Comparison of ENCODE assay signal across 16 cellular contexts in the genomic region with DNA sequence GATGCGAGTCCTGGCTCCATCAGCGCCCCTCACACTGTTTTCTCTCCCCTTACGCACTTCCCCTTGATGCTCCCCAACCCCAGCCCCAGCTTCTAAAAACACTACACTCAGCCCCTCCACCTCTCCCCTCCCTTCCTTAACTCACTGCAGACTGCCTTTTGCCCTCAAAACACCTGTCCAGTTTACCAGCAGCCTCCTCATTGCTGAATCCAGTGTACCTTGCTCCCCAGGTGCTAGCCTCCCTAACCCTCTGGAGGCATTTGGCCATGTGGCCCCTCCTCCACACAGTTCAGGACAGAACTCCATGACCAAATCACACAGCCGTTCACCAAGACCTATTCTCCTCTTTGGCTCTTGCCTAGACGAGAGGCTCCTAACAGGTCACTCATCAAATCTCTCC. TPM values are rescaled to one million over a fixed set of nuclear protein-coding genes. Genes with fewer than 3 reads are reported as not detected.
DNase-seq lines count a peak whose midpoint lies in the region; ATAC-seq, FAIRE-seq and TF ChIP-seq lines count a peak whose summit lies in the region.
"Had no signal": no experiment of that assay in that cellular context is flagged by ENCODE, and none has a peak within 500 bp of the region (broad histone marks: within the 10 kb centered on the region; RNA-seq: fewer than 3 reads in every experiment).

No MANE protein-coding gene starts in this region.

- peaks cover 2% of the 10 kb centered on the region for H3K4me1 Mint-ChIP-seq in astrocyte (ENCODE audit: low read depth, unreplicated experiment)
- peaks cover 26% of the 10 kb centered on the region for H3K4me1 Mint-ChIP-seq in neural progenitor cell

- no peak for TF ChIP-seq EP300 in HepG2 (IDR thresholded peaks at IDR 0.05; ENCODE audit: low read depth in 2 of 2, low read length in 2 of 2)
- no peak for TF ChIP-seq EP300 in HepG2 (CRISPR knock-in tag; IDR thresholded peaks at IDR 0.05; ENCODE audit: borderline replicate concordance)

- intact Hi-C loops in HepG2 (cut with micrococcal nuclease; ENCODE audit: unreplicated experiment) (no loop called here), right lobe of liver (cut with DNase I) (loop anchor here in 1 of 2 donors (10.0 kb wide), 1 partner anchor 154 kb away; no protein-coding TSS in a partner anchor)

- CTCF ChIA-PET in HepG2 (lab: Yijun Ruan, JAX; ENCODE audit: low intra/inter-chr PET ratio, low total read pairs): no interaction called here

- H3K9ac ChIP-seq in HepG2 (ENCODE audit: insufficient read depth, low read depth, low read length) (no peak overlapping the region), astrocyte (ENCODE audit: low read length) (no peak overlapping the region), neural progenitor cell (no peak overlapping the region)

- no peak overlapping the region for H3K27ac Mint-ChIP-seq in astrocyte (ENCODE audit: unreplicated experiment)
- H3K27ac Mint-ChIP-seq in neural progenitor cell: no peak overlapping the region
- H3K27ac Mint-ChIP-seq: CD14-positive monocyte; CD8-positive, alpha-beta T cell had no signal

- H3K27ac ChIP-seq in HepG2 (ENCODE audit: extremely low read length, insufficient read depth, low read length) (no peak overlapping the region), right lobe of liver (no peak overlapping the region), astrocyte (ENCODE audit: low read depth, low read length) (no peak overlapping the region), neural progenitor cell (no peak overlapping the region)

- peaks cover 38% of the 10 kb centered on the region for H3K27me3 Mint-ChIP-seq in astrocyte (ENCODE audit: low read depth, unreplicated experiment)
- H3K27me3 Mint-ChIP-seq in neural progenitor cell (ENCODE audit: insufficient read depth, low read depth): peaks cover 29% of the 10 kb centered on the region

- peaks cover 0 to 8% of the 10 kb centered on the region in 2 experiments; a peak in 4 of 5 replicates for H3K36me3 ChIP-seq in HepG2 (replicated peaks in 1 of 2; ENCODE audit: control insufficient read depth in 1 of 2, insufficient read depth in 2 of 2, low read length in 2 of 2)
- no peaks in the 10 kb centered on the region for H3K36me3 ChIP-seq in right lobe of liver
- no peaks in the 10 kb centered on the region for H3K36me3 ChIP-seq in astrocyte (ENCODE audit: insufficient read depth, low read length)
- no peaks in the 10 kb centered on the region for H3K36me3 ChIP-seq in neural progenitor cell

- no TSS peak for BruUV-seq in HepG2 (replicated peaks; lab: Mats Ljungman, UMichigan)

- H3K27me3 ChIP-seq in HepG2 (ENCODE audit: control insufficient read depth in 1 of 2, insufficient read depth in 2 of 2, low read length in 2 of 2): no peaks in the 10 kb centered on the region
- no peaks in the 10 kb centered on the region for H3K27me3 ChIP-seq in right lobe of liver
- peaks cover 20% of the 10 kb centered on the region for H3K27me3 ChIP-seq in astrocyte (ENCODE audit: insufficient read depth, low read length)
- peaks cover 69% of the 10 kb centered on the region for H3K27me3 ChIP-seq in neural progenitor cell

- no peaks in the 10 kb centered on the region for H3K79me2 ChIP-seq in HepG2 (ENCODE audit: insufficient read depth, low read length)
- H3K79me2 ChIP-seq in astrocyte (ENCODE audit: insufficient read depth, low read length): no peaks in the 10 kb centered on the region
- H3K79me2 ChIP-seq in neural progenitor cell (ENCODE audit: low read depth): no peaks in the 10 kb centered on the region

- H3F3A ChIP-seq in neural progenitor cell (ENCODE audit: low read depth): peaks cover 49% of the 10 kb centered on the region

- WGBS in HepG2 (ENCODE audit: low lambda C conversion rate): 52% methylated on average over 5 of the region's 5 CpGs
- 70% methylated on average over 4 of the region's 5 CpGs for WGBS in right lobe of liver (ENCODE audit: insufficient coverage, low coverage, low lambda C conversion rate, missing lambda C conversion rate)

- TF ChIP-seq CTCF in HepG2 (CRISPR knock-in tag; IDR thresholded peaks at IDR 0.05) (no peak), right lobe of liver (IDR thresholded peaks at IDR 0.05) (no peak), astrocyte (IDR thresholded peaks at IDR 0.05; ENCODE audit: insufficient read depth, low read depth, low read length) (no peak), neural progenitor cell (IDR thresholded peaks at IDR 0.05) (no peak)

- TF ChIP-seq RAD21 in HepG2 (CRISPR knock-in tag; IDR thresholded peaks at IDR 0.05): no peak

- H2AFZ ChIP-seq in HepG2 (ENCODE audit: low read length): no peak overlapping the region
- no peak overlapping the region for H2AFZ ChIP-seq in astrocyte (ENCODE audit: low read depth, low read length)
- H2AFZ ChIP-seq in neural progenitor cell (replicated peaks): no peak overlapping the region

- H3K4me3 Mint-ChIP-seq in astrocyte (ENCODE audit: unreplicated experiment) (peak overlapping the region; percentile 50), neural progenitor cell (peak overlapping the region; percentile 71)
- H3K4me3 Mint-ChIP-seq: CD8-positive, alpha-beta T cell had no signal

- TF ChIP-seq POLR2A in HepG2 (IDR thresholded peaks at IDR 0.05; ENCODE audit: insufficient read depth in 1 of 2, low read depth in 2 of 2, low read length in 2 of 2) (no peak), right lobe of liver (IDR thresholded peaks at IDR 0.05) (no peak)

- H4K20me1 ChIP-seq in HepG2 (ENCODE audit: insufficient read depth, low read length): no peaks in the 10 kb centered on the region
- H4K20me1 ChIP-seq in astrocyte (ENCODE audit: insufficient read depth, low read length): no peaks in the 10 kb centered on the region
- peaks cover 3% of the 10 kb centered on the region for H4K20me1 ChIP-seq in neural progenitor cell (ENCODE audit: low read depth)

- H3K4me1 ChIP-seq in HepG2 (ENCODE audit: insufficient read depth, low read length): peaks cover 60% of the 10 kb centered on the region
- H3K4me1 ChIP-seq in right lobe of liver: peaks cover 0 to 38% (median 20%) of the 10 kb centered on the region in 4 donors
- H3K4me1 ChIP-seq in astrocyte (ENCODE audit: insufficient read depth, low read length): peaks cover 22% of the 10 kb centered on the region
- peaks cover 26% of the 10 kb centered on the region for H3K4me1 ChIP-seq in neural progenitor cell

- H3K9me3 ChIP-seq in HepG2 (ENCODE audit: low read length) (no peaks in the 10 kb centered on the region), right lobe of liver (no peaks in the 10 kb centered on the region), astrocyte (ENCODE audit: insufficient read depth, low read depth, low read length) (no peaks in the 10 kb centered on the region), neural progenitor cell (ENCODE audit: low read depth) (no peaks in the 10 kb centered on the region)

- POLR2A ChIA-PET in HepG2 (lab: Yijun Ruan, JAX): interaction anchor here (0.7 to 5.5 kb wide), 3 partner anchors 22 to 43 kb away, joined by 3 to 59 read pairs (median 53); a partner anchor contains a TSS

- no peaks in the 10 kb centered on the region for H3K9me3 Mint-ChIP-seq in astrocyte (ENCODE audit: unreplicated experiment)
- H3K9me3 Mint-ChIP-seq in neural progenitor cell: no peaks in the 10 kb centered on the region
- H3K9me3 Mint-ChIP-seq: CD8-positive, alpha-beta T cell; IgD-negative memory B cell had no signal

- H3K36me3 Mint-ChIP-seq in astrocyte (ENCODE audit: low read depth, unreplicated experiment): peaks cover 3% of the 10 kb centered on the region
- no peaks in the 10 kb centered on the region for H3K36me3 Mint-ChIP-seq in neural progenitor cell
- H3K36me3 Mint-ChIP-seq: CD14-positive monocyte; CD8-positive, alpha-beta T cell; IgD-negative memory B cell had no signal

- H3K4me3 ChIP-seq in HepG2 (replicated peaks in 1 of 3; ENCODE audit: insufficient read depth in 1 of 3, low read depth in 2 of 3, low read length in 3 of 3): no peak overlapping the region
- no peak overlapping the region for H3K4me3 ChIP-seq in right lobe of liver
- no peak overlapping the region for H3K4me3 ChIP-seq in astrocyte (ENCODE audit: insufficient read depth, low read depth, low read length)
- no peak overlapping the region for H3K4me3 ChIP-seq in neural progenitor cell

- FAIRE-seq in HepG2 (lab: Jason Lieb, UNC) (no peak), astrocyte (lab: Jason Lieb, UNC) (no peak)
- FAIRE-seq: A204.1 had no signal

- no peak for DNase-seq in HepG2 (ENCODE audit: low spot score)
- DNase-seq in right lobe of liver: no peak
- no peak for DNase-seq in astrocyte (ENCODE audit: low read depth)
- DNase-seq in neural progenitor cell (ENCODE audit: low spot score): no peak
- DNase-seq in LoVo (ENCODE audit: low spot score): no peak
- DNase-seq in stimulated activated naive CD4-positive, alpha-beta T cell (lab: John Stamatoyannopoulos, UW): no peak
- DNase-seq in DMS153 treated with DMSO at 0.1 percent for 48 hours (lab: John Stamatoyannopoulos, UW; ENCODE audit: unreplicated experiment): no peak
- DNase-seq: CD8-positive, alpha-beta T cell; COR-L47; H7 had no signal

- in situ Hi-C loops in HepG2 (cut with HindIII; ENCODE audit: extremely low pct_ligation_motif_present, low pct_unique_long_range_greater_than_20kb): no loop called here

- no peak overlapping the region for H3K4me2 ChIP-seq in HepG2 (ENCODE audit: low read depth, low read length)
- no peak overlapping the region for H3K4me2 ChIP-seq in astrocyte (ENCODE audit: low read length)
- no peak overlapping the region for H3K4me2 ChIP-seq in neural progenitor cell

- ATAC-seq in HepG2: no peak
- no peak for ATAC-seq in right lobe of liver
- no peak for ATAC-seq in GM18861 (IDR thresholded peaks at IDR 0.05; ENCODE audit: unreplicated experiment)
- ATAC-seq: CD8-positive, alpha-beta T cell had no signal

RNA-seq across cellular contexts. Expression of a gene that starts 2.8 kb away (rescaled TPM):
- not detected in 2 replicates for total RNA-seq in HepG2 (2016; rRNA removed; fragmentation: Illumina TruSeq; extraction: Trizol)
- total RNA-seq in HepG2 (2016; cell fraction: cytosol; rRNA removed; fragmentation: Illumina TruSeq; extraction: Trizol; ENCODE audit: low read depth): not detected in 2 replicates
- 0.15 TPM in 1 of 2 replicates, not detected in the other for total RNA-seq in HepG2 (2016; cell fraction: insoluble cytoplasmic fraction; rRNA removed; fragmentation: Illumina TruSeq; extraction: Trizol)
- not detected in 2 replicates for total RNA-seq in HepG2 (2016; cell fraction: membrane; rRNA removed; fragmentation: Illumina TruSeq; extraction: Trizol)
- total RNA-seq in HepG2 (2016; cell fraction: nucleus; rRNA removed; fragmentation: Illumina TruSeq; extraction: Trizol): not detected in 2 replicates
- 0.05 and 0.13 TPM in 2 replicates for polyA plus RNA-seq in HepG2 (2011; rRNA removed)
- polyA plus RNA-seq in HepG2 (2011; cell fraction: cytosol; rRNA removed): 0.06 and 0.12 TPM in 2 replicates
- polyA plus RNA-seq in HepG2 (2011; cell fraction: nucleus; rRNA removed): 1.1 and 1.7 TPM in 2 replicates
- not detected in 2 replicates for polyA plus RNA-seq in HepG2 (2012)
- polyA plus RNA-seq in HepG2 (2016; cell fraction: cytosol; fragmentation: Illumina TruSeq; extraction: Trizol; ENCODE audit: low read depth): 0.11 TPM in 1 of 2 replicates, not detected in the other
- polyA plus RNA-seq in HepG2 (2016; cell fraction: insoluble cytoplasmic fraction; fragmentation: Illumina TruSeq; extraction: Trizol; ENCODE audit: low read depth): not detected in 2 replicates
- polyA plus RNA-seq in HepG2 (2016; cell fraction: membrane; fragmentation: Illumina TruSeq; extraction: Trizol; ENCODE audit: low read depth): not detected in 2 replicates
- polyA plus RNA-seq in HepG2 (2016; cell fraction: nucleus; fragmentation: Illumina TruSeq; extraction: Trizol; ENCODE audit: insufficient read depth, low read depth): not detected in 2 replicates
- 1.8 TPM in 1 of 2 replicates, not detected in the other for polyA minus RNA-seq in HepG2 (2011; rRNA and poly(A)+ RNA removed; ENCODE audit: low replicate concordance)
- not detected in 2 replicates for polyA minus RNA-seq in HepG2 (2011; cell fraction: cytosol; rRNA and poly(A)+ RNA removed)
- polyA minus RNA-seq in HepG2 (2011; cell fraction: nucleus; rRNA and poly(A)+ RNA removed): 0.77 TPM in 1 of 2 replicates, not detected in the other
- under 1 TPM in 2 of 6 experiments, not detected in 4; 0.29 to 0.83 TPM for total RNA-seq in right lobe of liver
- not detected in 2 replicates for total RNA-seq in astrocyte
- total RNA-seq in neural progenitor cell (ENCODE audit: low replicate concordance): 0.37 TPM in 1 of 2 replicates, not detected in the other
- total RNA-seq: CD8-positive, alpha-beta T cell; Daoy; H7 had no signal
- polyA plus RNA-seq: BJ, CD14-positive monocyte, IgD-negative memory B cell had no signal

RNA-seq across cellular contexts. Expression of a gene that starts 12.6 kb away (rescaled TPM):
- 50.3 and 56.8 TPM in 2 replicates for total RNA-seq in HepG2 (2016; rRNA removed; fragmentation: Illumina TruSeq; extraction: Trizol)
- total RNA-seq in HepG2 (2016; cell fraction: cytosol; rRNA removed; fragmentation: Illumina TruSeq; extraction: Trizol; ENCODE audit: low read depth): 23.1 and 31.8 TPM in 2 replicates
- 52.6 and 58.0 TPM in 2 replicates for total RNA-seq in HepG2 (2016; cell fraction: insoluble cytoplasmic fraction; rRNA removed; fragmentation: Illumina TruSeq; extraction: Trizol)
- total RNA-seq in HepG2 (2016; cell fraction: membrane; rRNA removed; fragmentation: Illumina TruSeq; extraction: Trizol): 32.9 and 38.6 TPM in 2 replicates
- 22.7 and 25.7 TPM in 2 replicates for total RNA-seq in HepG2 (2016; cell fraction: nucleus; rRNA removed; fragmentation: Illumina TruSeq; extraction: Trizol)
- 24.6 and 28.0 TPM in 2 replicates for polyA plus RNA-seq in HepG2 (2011; rRNA removed)
- polyA plus RNA-seq in HepG2 (2011; cell fraction: cytosol; rRNA removed): 15.8 and 37.3 TPM in 2 replicates
- polyA plus RNA-seq in HepG2 (2011; cell fraction: nucleus; rRNA removed): 35.2 and 54.6 TPM in 2 replicates
- 10.3 and 20.4 TPM in 2 replicates for polyA plus RNA-seq in HepG2 (2012)
- 22.8 and 31.3 TPM in 2 replicates for polyA plus RNA-seq in HepG2 (2016; cell fraction: cytosol; fragmentation: Illumina TruSeq; extraction: Trizol; ENCODE audit: low read depth)
- 55.4 and 57.3 TPM in 2 replicates for polyA plus RNA-seq in HepG2 (2016; cell fraction: insoluble cytoplasmic fraction; fragmentation: Illumina TruSeq; extraction: Trizol; ENCODE audit: low read depth)
- 28.0 and 32.8 TPM in 2 replicates for polyA plus RNA-seq in HepG2 (2016; cell fraction: membrane; fragmentation: Illumina TruSeq; extraction: Trizol; ENCODE audit: low read depth)
- polyA plus RNA-seq in HepG2 (2016; cell fraction: nucleus; fragmentation: Illumina TruSeq; extraction: Trizol; ENCODE audit: insufficient read depth, low read depth): 37.4 and 40.9 TPM in 2 replicates
- polyA minus RNA-seq in HepG2 (2011; rRNA and poly(A)+ RNA removed; ENCODE audit: low replicate concordance): 8.3 and 44.9 TPM in 2 replicates
- polyA minus RNA-seq in HepG2 (2011; cell fraction: cytosol; rRNA and poly(A)+ RNA removed): 21.9 and 27.6 TPM in 2 replicates
- polyA minus RNA-seq in HepG2 (2011; cell fraction: nucleus; rRNA and poly(A)+ RNA removed): 18.2 TPM in 2 replicates
- total RNA-seq in right lobe of liver: 10 to 100 TPM; 21.9 to 43.0 (median 29.8) TPM
- total RNA-seq in astrocyte: 12.8 and 14.3 TPM in 2 replicates
- 21.2 and 25.1 TPM in 2 replicates for total RNA-seq in neural progenitor cell (ENCODE audit: low replicate concordance)

RNA-seq across cellular contexts. Expression of a gene that starts 23.8 kb away (rescaled TPM):
- 31.9 and 33.6 TPM in 2 replicates for total RNA-seq in HepG2 (2016; rRNA removed; fragmentation: Illumina TruSeq; extraction: Trizol)
- total RNA-seq in HepG2 (2016; cell fraction: cytosol; rRNA removed; fragmentation: Illumina TruSeq; extraction: Trizol; ENCODE audit: low read depth): 14.6 and 15.2 TPM in 2 replicates
- total RNA-seq in HepG2 (2016; cell fraction: insoluble cytoplasmic fraction; rRNA removed; fragmentation: Illumina TruSeq; extraction: Trizol): 27.3 and 32.7 TPM in 2 replicates
- total RNA-seq in HepG2 (2016; cell fraction: membrane; rRNA removed; fragmentation: Illumina TruSeq; extraction: Trizol): 29.4 and 34.6 TPM in 2 replicates
- 20.7 and 24.5 TPM in 2 replicates for total RNA-seq in HepG2 (2016; cell fraction: nucleus; rRNA removed; fragmentation: Illumina TruSeq; extraction: Trizol)
- polyA plus RNA-seq in HepG2 (2011; rRNA removed): 28.5 and 33.1 TPM in 2 replicates
- polyA plus RNA-seq in HepG2 (2011; cell fraction: cytosol; rRNA removed): 17.8 and 30.6 TPM in 2 replicates
- 64.2 and 84.7 TPM in 2 replicates for polyA plus RNA-seq in HepG2 (2011; cell fraction: nucleus; rRNA removed)
- polyA plus RNA-seq in HepG2 (2012): 14.5 and 14.8 TPM in 2 replicates
- polyA plus RNA-seq in HepG2 (2016; cell fraction: cytosol; fragmentation: Illumina TruSeq; extraction: Trizol; ENCODE audit: low read depth): 12.7 and 16.5 TPM in 2 replicates
- 32.6 and 37.8 TPM in 2 replicates for polyA plus RNA-seq in HepG2 (2016; cell fraction: insoluble cytoplasmic fraction; fragmentation: Illumina TruSeq; extraction: Trizol; ENCODE audit: low read depth)
- 25.4 and 26.8 TPM in 2 replicates for polyA plus RNA-seq in HepG2 (2016; cell fraction: membrane; fragmentation: Illumina TruSeq; extraction: Trizol; ENCODE audit: low read depth)
- polyA plus RNA-seq in HepG2 (2016; cell fraction: nucleus; fragmentation: Illumina TruSeq; extraction: Trizol; ENCODE audit: insufficient read depth, low read depth): 46.2 and 51.6 TPM in 2 replicates
- 44.8 and 54.2 TPM in 2 replicates for polyA minus RNA-seq in HepG2 (2011; rRNA and poly(A)+ RNA removed; ENCODE audit: low replicate concordance)
- 12.0 and 15.7 TPM in 2 replicates for polyA minus RNA-seq in HepG2 (2011; cell fraction: cytosol; rRNA and poly(A)+ RNA removed)
- 13.5 and 14.0 TPM in 2 replicates for polyA minus RNA-seq in HepG2 (2011; cell fraction: nucleus; rRNA and poly(A)+ RNA removed)
- total RNA-seq in right lobe of liver: 10 to 100 TPM in 2 of 6 experiments, 1 to 10 TPM in 4; 7.3 to 20.7 (median 9.7) TPM
- 19.9 and 21.5 TPM in 2 replicates for total RNA-seq in astrocyte
- 18.4 and 21.2 TPM in 2 replicates for total RNA-seq in neural progenitor cell (ENCODE audit: low replicate concordance)

RNA-seq across cellular contexts. Expression of a gene that starts 28.9 kb away (rescaled TPM):
- total RNA-seq in HepG2 (2016; rRNA removed; fragmentation: Illumina TruSeq; extraction: Trizol): 514 and 695 TPM in 2 replicates
- total RNA-seq in HepG2 (2016; cell fraction: cytosol; rRNA removed; fragmentation: Illumina TruSeq; extraction: Trizol; ENCODE audit: low read depth): 243 and 303 TPM in 2 replicates
- total RNA-seq in HepG2 (2016; cell fraction: insoluble cytoplasmic fraction; rRNA removed; fragmentation: Illumina TruSeq; extraction: Trizol): 490 and 695 TPM in 2 replicates
- 762 and 870 TPM in 2 replicates for total RNA-seq in HepG2 (2016; cell fraction: membrane; rRNA removed; fragmentation: Illumina TruSeq; extraction: Trizol)
- total RNA-seq in HepG2 (2016; cell fraction: nucleus; rRNA removed; fragmentation: Illumina TruSeq; extraction: Trizol): 260 and 289 TPM in 2 replicates
- 731 and 793 TPM in 2 replicates for polyA plus RNA-seq in HepG2 (2011; rRNA removed)
- polyA plus RNA-seq in HepG2 (2011; cell fraction: cytosol; rRNA removed): 709 and 837 TPM in 2 replicates
- 198 TPM in 2 replicates for polyA plus RNA-seq in HepG2 (2011; cell fraction: nucleus; rRNA removed)
- polyA plus RNA-seq in HepG2 (2012): 793 and 993 TPM in 2 replicates
- polyA plus RNA-seq in HepG2 (2016; cell fraction: cytosol; fragmentation: Illumina TruSeq; extraction: Trizol; ENCODE audit: low read depth): 256 and 328 TPM in 2 replicates
- 558 and 645 TPM in 2 replicates for polyA plus RNA-seq in HepG2 (2016; cell fraction: insoluble cytoplasmic fraction; fragmentation: Illumina TruSeq; extraction: Trizol; ENCODE audit: low read depth)
- polyA plus RNA-seq in HepG2 (2016; cell fraction: membrane; fragmentation: Illumina TruSeq; extraction: Trizol; ENCODE audit: low read depth): 640 and 832 TPM in 2 replicates
- 328 and 345 TPM in 2 replicates for polyA plus RNA-seq in HepG2 (2016; cell fraction: nucleus; fragmentation: Illumina TruSeq; extraction: Trizol; ENCODE audit: insufficient read depth, low read depth)
- 689 and 781 TPM in 2 replicates for polyA minus RNA-seq in HepG2 (2011; rRNA and poly(A)+ RNA removed; ENCODE audit: low replicate concordance)
- polyA minus RNA-seq in HepG2 (2011; cell fraction: cytosol; rRNA and poly(A)+ RNA removed): 221 and 268 TPM in 2 replicates
- polyA minus RNA-seq in HepG2 (2011; cell fraction: nucleus; rRNA and poly(A)+ RNA removed): 133 and 175 TPM in 2 replicates
- total RNA-seq in right lobe of liver: 100 to 1,000 TPM; 117 to 200 (median 164) TPM
- total RNA-seq in astrocyte: 294 and 323 TPM in 2 replicates
- 904 and 971 TPM in 2 replicates for total RNA-seq in neural progenitor cell (ENCODE audit: low replicate concordance)
